Comparison of ENCODE assay signal across 9 cellular contexts in the genomic region with DNA sequence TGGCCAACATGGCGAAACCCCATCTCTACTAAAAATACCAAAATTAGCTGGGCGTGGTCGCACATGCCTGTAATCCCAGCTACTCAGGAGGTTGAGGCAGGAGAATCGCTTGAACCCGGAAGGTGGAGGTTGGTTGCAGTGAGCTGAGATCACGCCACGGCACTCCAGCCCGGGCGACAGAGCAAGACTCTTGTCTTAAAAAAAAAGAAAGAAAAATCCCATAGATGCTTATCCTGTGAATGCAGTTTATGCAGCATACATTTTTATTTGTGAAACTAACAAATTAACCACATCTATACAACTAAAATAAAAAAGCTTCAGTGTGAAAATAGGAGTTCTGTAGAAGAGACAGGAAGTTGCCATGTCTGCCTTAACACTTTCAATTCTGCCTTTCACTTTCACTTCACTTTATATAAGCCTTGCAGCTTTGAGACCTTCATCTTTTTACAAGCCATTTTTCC. TPM values are rescaled to one million over a fixed set of nuclear protein-coding genes. Genes with fewer than 3 reads are reported as not detected.
DNase-seq lines count a peak whose midpoint lies in the region; ATAC-seq and TF ChIP-seq lines count a peak whose summit lies in the region.
"Had no signal": no experiment of that assay in that cellular context is flagged by ENCODE, and none has a peak within 500 bp of the region (broad histone marks: within the 10 kb centered on the region; RNA-seq: fewer than 3 reads in every experiment).

No MANE protein-coding gene starts in this region.

- peaks cover 2% of the 10 kb centered on the region for H3K36me3 Mint-ChIP-seq in activated naive CD4-positive, alpha-beta T cell treated with anti-CD3 and anti-CD28 coated beads for 36 hours (ENCODE audit: low read depth)
- H3K36me3 Mint-ChIP-seq in WTC11, result no peaks in the 10 kb centered on the region

- H3K4me3 Mint-ChIP-seq in activated naive CD4-positive, alpha-beta T cell treated with anti-CD3 and anti-CD28 coated beads for 36 hours, result peak overlapping the region; percentile 69
- no peak overlapping the region for H3K4me3 Mint-ChIP-seq in WTC11

- H3K9me3 ChIP-seq in left lung (no peaks in the 10 kb centered on the region), uterus (no peaks in the 10 kb centered on the region)

- peaks cover 48% of the 10 kb centered on the region for H3K4me1 Mint-ChIP-seq in activated naive CD4-positive, alpha-beta T cell treated with anti-CD3 and anti-CD28 coated beads for 36 hours (ENCODE audit: low read depth)
- H3K4me1 Mint-ChIP-seq in WTC11, result 0 out of 2 replicates have a peak, but pooled peaks cover 3% of the 10 kb centered on the region

- H3K27me3 Mint-ChIP-seq in activated naive CD4-positive, alpha-beta T cell treated with anti-CD3 and anti-CD28 coated beads for 36 hours (ENCODE audit: low read depth), result no peaks in the 10 kb centered on the region
- no peaks in the 10 kb centered on the region for H3K27me3 Mint-ChIP-seq in WTC11 (ENCODE audit: low read depth)

- H3K27ac ChIP-seq in left lung, result peak overlapping the region; percentile 49 to 78
- H3K27ac ChIP-seq in uterus, result peak overlapping the region; percentile 46 to 53

- ATAC-seq in left lung (peak; percentile 53), WTC11 (no peak)

- H3K9me3 Mint-ChIP-seq in activated naive CD4-positive, alpha-beta T cell treated with anti-CD3 and anti-CD28 coated beads for 36 hours, result no peaks in the 10 kb centered on the region
- no peaks in the 10 kb centered on the region for H3K9me3 Mint-ChIP-seq in WTC11

- intact Hi-C loops in activated naive CD4-positive, alpha-beta T cell treated with anti-CD3 and anti-CD28 coated beads for 36 hours (cut with micrococcal nuclease), result loop anchor here (1.0 kb wide), 2 partner anchors 13 to 46 kb away; partner anchors contain the start of gene METTL9
- intact Hi-C loops in left lung (cut with DNase I), result no loop called here
- intact Hi-C loops in uterus (cut with DNase I; ENCODE audit: low total_unique reads), result no loop called here

- CTCF ChIA-PET in activated naive CD4-positive, alpha-beta T cell treated with anti-CD3 and anti-CD28 coated beads for 36 hours (lab: Charles Lee), result interaction anchor here (0.6 to 8.5 kb wide), 10 partner anchors 12 to 63 kb away, joined by 3 to 61 read pairs (median 4); no protein-coding TSS in a partner anchor
- CTCF ChIA-PET in WTC11 (lab: Charles Lee), result interaction anchor here (2.1 kb wide), 1 partner anchor 12 kb away, joined by 12 read pairs; no protein-coding TSS in a partner anchor

- H3K4me3 ChIP-seq in GM12864 (ENCODE audit: low read depth, low read length), result peak overlapping the region; percentile 39
- peak overlapping the region in 1 of 2 donors; percentile 33 for H3K4me3 ChIP-seq in left lung
- H3K4me3 ChIP-seq in uterus, result peak overlapping the region; percentile 18

- H3K4me1 ChIP-seq in left lung (peaks cover 6 to 91% of the 10 kb centered on the region in 2 donors), uterus (no peaks in the 10 kb centered on the region)

- peaks cover 0 to 68% of the 10 kb centered on the region in 2 donors for H3K36me3 ChIP-seq in left lung
- H3K36me3 ChIP-seq in uterus, result no peaks in the 10 kb centered on the region

- DNase-seq in GM12864 (ENCODE audit: low read depth) (peak; percentile 62), LHCN-M2 (ENCODE audit: low read depth) (peak; percentile 7), left lung (no peak), uterus (no peak), A172 (ENCODE audit: low spot score) (no peak), WTC11 (ENCODE audit: low spot score) (no peak), NCI-H146 treated with DMSO at 0.1 percent for 48 hours (lab: John Stamatoyannopoulos, UW; ENCODE audit: unreplicated experiment) (no peak)
- DNase-seq in activated naive CD4-positive, alpha-beta T cell treated with anti-CD3 and anti-CD28 coated beads for 36 hours, result peak; percentile 55

- POLR2A ChIA-PET in WTC11 (lab: Charles Lee), result no interaction called here

- peak overlapping the region; percentile 73 for H3K27ac Mint-ChIP-seq in activated naive CD4-positive, alpha-beta T cell treated with anti-CD3 and anti-CD28 coated beads for 36 hours
- H3K27ac Mint-ChIP-seq in WTC11, result no peak overlapping the region

- TF ChIP-seq CTCF in GM12864 (IDR thresholded peaks at IDR 0.05; ENCODE audit: low read depth, low read length, missing control alignments) (no peak), left lung (IDR thresholded peaks at IDR 0.05) (no peak), uterus (IDR thresholded peaks at IDR 0.05) (no peak), WTC11 (IDR thresholded peaks at IDR 0.05) (no peak)

- H3K27me3 ChIP-seq in left lung (no peaks in the 10 kb centered on the region), uterus (no peaks in the 10 kb centered on the region)

- TF ChIP-seq POLR2A in uterus (IDR thresholded peaks at IDR 0.05), result no peak

TF ChIP-seq in WTC11, 78 proteins besides CTCF, POLR2A, EP300 and RAD21 (continues in another document):
- TF ChIP-seq ZNF423 (CRISPR knock-in tag; IDR thresholded peaks at IDR 0.05), result no peak
- TF ChIP-seq, protein P1, sequence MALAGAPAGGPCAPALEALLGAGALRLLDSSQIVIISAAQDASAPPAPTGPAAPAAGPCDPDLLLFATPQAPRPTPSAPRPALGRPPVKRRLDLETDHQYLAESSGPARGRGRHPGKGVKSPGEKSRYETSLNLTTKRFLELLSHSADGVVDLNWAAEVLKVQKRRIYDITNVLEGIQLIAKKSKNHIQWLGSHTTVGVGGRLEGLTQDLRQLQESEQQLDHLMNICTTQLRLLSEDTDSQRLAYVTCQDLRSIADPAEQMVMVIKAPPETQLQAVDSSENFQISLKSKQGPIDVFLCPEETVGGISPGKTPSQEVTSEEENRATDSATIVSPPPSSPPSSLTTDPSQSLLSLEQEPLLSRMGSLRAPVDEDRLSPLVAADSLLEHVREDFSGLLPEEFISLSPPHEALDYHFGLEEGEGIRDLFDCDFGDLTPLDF (CRISPR knock-in tag; IDR thresholded peaks at IDR 0.05), result no peak
- TF ChIP-seq, protein P2, sequence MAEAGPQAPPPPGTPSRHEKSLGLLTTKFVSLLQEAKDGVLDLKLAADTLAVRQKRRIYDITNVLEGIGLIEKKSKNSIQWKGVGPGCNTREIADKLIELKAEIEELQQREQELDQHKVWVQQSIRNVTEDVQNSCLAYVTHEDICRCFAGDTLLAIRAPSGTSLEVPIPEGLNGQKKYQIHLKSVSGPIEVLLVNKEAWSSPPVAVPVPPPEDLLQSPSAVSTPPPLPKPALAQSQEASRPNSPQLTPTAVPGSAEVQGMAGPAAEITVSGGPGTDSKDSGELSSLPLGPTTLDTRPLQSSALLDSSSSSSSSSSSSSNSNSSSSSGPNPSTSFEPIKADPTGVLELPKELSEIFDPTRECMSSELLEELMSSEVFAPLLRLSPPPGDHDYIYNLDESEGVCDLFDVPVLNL (CRISPR knock-in tag; IDR thresholded peaks at IDR 0.05; ENCODE audit: borderline replicate concordance, low read depth), result no peak
- TF ChIP-seq, protein P3, sequence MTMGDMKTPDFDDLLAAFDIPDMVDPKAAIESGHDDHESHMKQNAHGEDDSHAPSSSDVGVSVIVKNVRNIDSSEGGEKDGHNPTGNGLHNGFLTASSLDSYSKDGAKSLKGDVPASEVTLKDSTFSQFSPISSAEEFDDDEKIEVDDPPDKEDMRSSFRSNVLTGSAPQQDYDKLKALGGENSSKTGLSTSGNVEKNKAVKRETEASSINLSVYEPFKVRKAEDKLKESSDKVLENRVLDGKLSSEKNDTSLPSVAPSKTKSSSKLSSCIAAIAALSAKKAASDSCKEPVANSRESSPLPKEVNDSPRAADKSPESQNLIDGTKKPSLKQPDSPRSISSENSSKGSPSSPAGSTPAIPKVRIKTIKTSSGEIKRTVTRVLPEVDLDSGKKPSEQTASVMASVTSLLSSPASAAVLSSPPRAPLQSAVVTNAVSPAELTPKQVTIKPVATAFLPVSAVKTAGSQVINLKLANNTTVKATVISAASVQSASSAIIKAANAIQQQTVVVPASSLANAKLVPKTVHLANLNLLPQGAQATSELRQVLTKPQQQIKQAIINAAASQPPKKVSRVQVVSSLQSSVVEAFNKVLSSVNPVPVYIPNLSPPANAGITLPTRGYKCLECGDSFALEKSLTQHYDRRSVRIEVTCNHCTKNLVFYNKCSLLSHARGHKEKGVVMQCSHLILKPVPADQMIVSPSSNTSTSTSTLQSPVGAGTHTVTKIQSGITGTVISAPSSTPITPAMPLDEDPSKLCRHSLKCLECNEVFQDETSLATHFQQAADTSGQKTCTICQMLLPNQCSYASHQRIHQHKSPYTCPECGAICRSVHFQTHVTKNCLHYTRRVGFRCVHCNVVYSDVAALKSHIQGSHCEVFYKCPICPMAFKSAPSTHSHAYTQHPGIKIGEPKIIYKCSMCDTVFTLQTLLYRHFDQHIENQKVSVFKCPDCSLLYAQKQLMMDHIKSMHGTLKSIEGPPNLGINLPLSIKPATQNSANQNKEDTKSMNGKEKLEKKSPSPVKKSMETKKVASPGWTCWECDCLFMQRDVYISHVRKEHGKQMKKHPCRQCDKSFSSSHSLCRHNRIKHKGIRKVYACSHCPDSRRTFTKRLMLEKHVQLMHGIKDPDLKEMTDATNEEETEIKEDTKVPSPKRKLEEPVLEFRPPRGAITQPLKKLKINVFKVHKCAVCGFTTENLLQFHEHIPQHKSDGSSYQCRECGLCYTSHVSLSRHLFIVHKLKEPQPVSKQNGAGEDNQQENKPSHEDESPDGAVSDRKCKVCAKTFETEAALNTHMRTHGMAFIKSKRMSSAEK (CRISPR knock-in tag; IDR thresholded peaks at IDR 0.05; ENCODE audit: borderline replicate concordance), result no peak
- no peak for TF ChIP-seq SMAD3 (CRISPR knock-in tag; IDR thresholded peaks at IDR 0.05; ENCODE audit: borderline replicate concordance)
- no peak for TF ChIP-seq CBFB (CRISPR knock-in tag; IDR thresholded peaks at IDR 0.05; ENCODE audit: low read depth)

RNA-seq across cellular contexts. Expression of gene IGSF6, which starts 7.1 kb away (rescaled TPM):
- total RNA-seq in LHCN-M2 (2014; rRNA removed) (not detected in 2 replicates), left lung (10 to 100 TPM; 50.7 to 65.4 TPM), uterus (1 to 10 TPM in 2 of 4 donors, under 1 TPM in 2; 0.59 to 4.1 (median 1.6) TPM), WTC11 (2021) (0.25 TPM in 1 of 3 replicates, not detected in the others)
- 0.17 TPM for polyA plus RNA-seq in LHCN-M2 (2012)
- total RNA-seq in activated naive CD4-positive, alpha-beta T cell treated with anti-CD3 and anti-CD28 coated beads for 36 hours, result not detected
- total RNA-seq in A172 (2014; rRNA removed; shearing (Covaris generic)), result not detected in 2 replicates
- total RNA-seq: H1 had no signal
- polyA plus RNA-seq: H1 had no signal

RNA-seq across cellular contexts. Expression of gene OTOA, which starts 18.5 kb away (rescaled TPM):
- total RNA-seq in LHCN-M2 (2014; rRNA removed) (0.06 TPM in 1 of 2 replicates, not detected in the other), left lung (1 to 10 TPM in 1 of 2 donors, under 1 TPM in 1; 0.97 to 1.1 TPM), uterus (under 1 TPM in 2 of 4 donors, not detected in 2; 0.21 to 0.28 TPM), WTC11 (2021) (0.07 to 0.11 TPM (median 0.07 TPM) in 3 replicates)
- polyA plus RNA-seq in LHCN-M2 (2012), result not detected
- total RNA-seq in activated naive CD4-positive, alpha-beta T cell treated with anti-CD3 and anti-CD28 coated beads for 36 hours, result not detected
- 0.09 TPM in 1 of 2 replicates, not detected in the other for total RNA-seq in A172 (2014; rRNA removed; shearing (Covaris generic))

RNA-seq across cellular contexts. Expression of gene METTL9, which starts 45.9 kb away (rescaled TPM):
- total RNA-seq in LHCN-M2 (2014; rRNA removed) (190 and 216 TPM in 2 replicates), left lung (10 to 100 TPM; 93.7 to 99.3 TPM), uterus (100 to 1,000 TPM in 3 of 4 donors, 10 to 100 TPM in 1; 73.5 to 231 (median 131) TPM), WTC11 (2021) (94.6 to 110 TPM (median 99.0 TPM) in 3 replicates)
- 69.7 TPM for polyA plus RNA-seq in LHCN-M2 (2012)
- total RNA-seq in activated naive CD4-positive, alpha-beta T cell treated with anti-CD3 and anti-CD28 coated beads for 36 hours, result 10 to 100 TPM; 82.5 to 85.1 TPM
- 120 and 133 TPM in 2 replicates for total RNA-seq in A172 (2014; rRNA removed; shearing (Covaris generic))

Comparison
In these comparisons a context has a peak if more than half of its experiments do, and no peak if none do; other contexts are left out.
1. DNase-seq: peak in GM12864 (single experiment), LHCN-M2 (single experiment) and activated naive CD4-positive, alpha-beta T cell treated with anti-CD3 and anti-CD28 coated beads for 36 hours (single experiment); none in left lung (0 of 2), uterus (0 of 2), A172 (single experiment), WTC11 (single experiment) and NCI-H146 treated with DMSO at 0.1 percent for 48 hours (single experiment).
2. RNA of gene IGSF6, which starts 7.1 kb away (total RNA-seq): 50.7 to 65.4 TPM in left lung; 0.59 to 4.1 TPM in uterus, not detected in activated naive CD4-positive, alpha-beta T cell treated with anti-CD3 and anti-CD28 coated beads for 36 hours, 0.25 TPM in WTC11, not detected in LHCN-M2 and not detected in A172; every median in the first group is over 10 times any median in the second.